In the genomic region with DNA sequence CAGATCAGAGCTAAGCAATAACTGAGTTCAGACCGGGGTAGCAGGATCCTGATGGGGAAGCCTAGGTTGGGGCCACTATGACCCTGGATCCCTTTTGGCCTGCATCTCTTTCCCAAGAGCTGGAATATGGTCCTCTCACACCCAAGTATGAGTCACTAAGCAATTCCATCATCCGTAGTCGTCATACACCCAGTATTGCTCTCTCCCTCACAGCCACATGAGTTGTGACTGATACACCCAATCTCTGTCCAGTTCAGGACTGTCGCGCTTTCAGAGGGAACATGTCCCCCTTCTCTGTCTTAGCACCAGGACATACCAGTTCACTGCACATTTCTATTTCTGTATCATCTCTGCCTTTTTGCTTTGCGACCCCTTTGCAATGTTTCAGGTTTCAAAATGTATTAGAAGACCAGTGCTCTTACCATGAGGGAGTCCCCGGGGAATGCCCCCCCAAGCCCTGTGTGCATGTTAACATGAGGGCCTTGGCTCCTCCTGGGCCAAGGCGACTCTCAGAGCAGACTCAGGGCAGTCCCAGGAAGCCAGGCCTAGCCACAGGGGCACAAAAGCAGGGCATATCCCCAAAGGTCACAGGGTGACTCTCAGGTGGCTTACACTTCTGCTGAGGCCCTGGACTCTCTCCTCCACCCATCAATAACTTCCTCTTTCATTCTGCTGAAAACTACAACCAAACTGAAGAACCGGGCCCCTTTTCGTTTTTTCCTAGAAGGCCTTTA, we compare ENCODE assay signal across 12 cellular contexts.
DNase-seq lines count a peak whose midpoint lies in the region; ATAC-seq, FAIRE-seq and TF ChIP-seq lines count a peak whose summit lies in the region.
"Had no signal": no experiment of that assay in that cellular context is flagged by ENCODE, and none has a peak within 500 bp of the region (broad histone marks: within the 10 kb centered on the region; RNA-seq: fewer than 3 reads in every experiment).

No MANE protein-coding gene starts in this region.

- no peak overlapping the region for H3K4me3 Mint-ChIP-seq in activated naive CD4-positive, alpha-beta T cell treated with anti-CD3 and anti-CD28 coated beads for 36 hours

- H3K4me1 ChIP-seq in K562 (replicated peaks in 1 of 2; ENCODE audit: control insufficient read depth in 2 of 2, insufficient read depth in 2 of 2, low read length in 2 of 2) = peaks cover 0 to 11% of the 10 kb centered on the region in 2 experiments; a peak in 3 of 5 replicates

- H3K27ac Mint-ChIP-seq in activated naive CD4-positive, alpha-beta T cell treated with anti-CD3 and anti-CD28 coated beads for 36 hours = peak overlapping the region; percentile 48

- H3K27ac ChIP-seq in K562 (ENCODE audit: extremely low read depth, low read depth, low read length) = no peak overlapping the region
- H3K27ac ChIP-seq: C4-2B, esophagus muscularis mucosa had no signal

- no peak for TF ChIP-seq RAD21 in K562 (CRISPR knock-in tag; conservative IDR thresholded peaks at IDR 0.05 in 1 of 2, IDR thresholded peaks at IDR 0.05 in 1 of 2)

- no peak for TF ChIP-seq EP300 in K562 (IDR thresholded peaks at IDR 0.05; ENCODE audit: low read length)

- peaks cover 53% of the 10 kb centered on the region for H3K4me1 Mint-ChIP-seq in activated naive CD4-positive, alpha-beta T cell treated with anti-CD3 and anti-CD28 coated beads for 36 hours (ENCODE audit: low read depth)

- no peaks in the 10 kb centered on the region for H4K20me1 ChIP-seq in K562 (replicated peaks; ENCODE audit: control insufficient read depth, insufficient read depth, low read length)

- CTCF ChIA-PET in activated naive CD4-positive, alpha-beta T cell treated with anti-CD3 and anti-CD28 coated beads for 36 hours (lab: Charles Lee) = interaction anchor here (0.6 to 1.6 kb wide), 2 partner anchors 9 to 585 kb away, joined by 3 to 5 read pairs; no protein-coding TSS in a partner anchor
- CTCF ChIA-PET in K562 (lab: Yijun Ruan, JAX; ENCODE audit: low intra/inter-chr PET ratio) (interaction anchor here (0.6 kb wide), 1 partner anchor 410 kb away, joined by 5 read pairs; no protein-coding TSS in a partner anchor), HEK293T (lab: Yijun Ruan, JAX) (no interaction called here)

- no peak overlapping the region for H3K4me2 ChIP-seq in K562 (ENCODE audit: insufficient read depth, low read length)

- no peak overlapping the region for H3K4me3 ChIP-seq in K562
- H3K4me3 ChIP-seq: esophagus muscularis mucosa had no signal

- POLR2A ChIA-PET in K562 (lab: Yijun Ruan, JAX) = interaction anchor here (0.8 to 1.2 kb wide), 2 partner anchors 15 to 173 kb away, joined by 3 read pairs; no protein-coding TSS in a partner anchor
- POLR2A ChIA-PET in HEK293T (lab: Yijun Ruan, JAX) = no interaction called here

- H3K79me2 ChIP-seq in K562 (ENCODE audit: control insufficient read depth, insufficient read depth, low read length) = no peaks in the 10 kb centered on the region

- 22% methylated on average over 10 of the region's 10 CpGs for WGBS in K562 (ENCODE audit: insufficient coverage, low coverage, missing lambda C conversion rate)

- in situ Hi-C loops in K562 (cut with MboI) = no loop called here

- H3K9me1 ChIP-seq in K562 (ENCODE audit: control insufficient read depth, insufficient read depth, low read length) = no peaks in the 10 kb centered on the region

- no peak for TF ChIP-seq CTCF in K562 (IDR thresholded peaks at IDR 0.05 in 2 of 3, conservative IDR thresholded peaks at IDR 0.05 in 1 of 3; ENCODE audit: insufficient read depth in 2 of 3, low read depth in 1 of 3, low read length in 3 of 3)

- TF ChIP-seq POLR2A in K562 (conservative IDR thresholded peaks at IDR 0.05) = no peak

- no peaks in the 10 kb centered on the region for H3K9me3 ChIP-seq in K562 (replicated peaks; ENCODE audit: control insufficient read depth, insufficient read depth, low read depth, low read length)
- H3K9me3 ChIP-seq: esophagus muscularis mucosa had no signal

- H3K27me3 Mint-ChIP-seq in activated naive CD4-positive, alpha-beta T cell treated with anti-CD3 and anti-CD28 coated beads for 36 hours (ENCODE audit: low read depth) = no peaks in the 10 kb centered on the region

- no TSS peak for BruUV-seq in K562 (replicated peaks; lab: Mats Ljungman, UMichigan)

- DNase-seq in activated naive CD4-positive, alpha-beta T cell treated with anti-CD3 and anti-CD28 coated beads for 36 hours = peak; percentile 66
- no peak for DNase-seq in activated naive CD4-positive, alpha-beta T cell treated with Interleukin-2 at 50 U/mL for 16 hours
- DNase-seq in K562 (ENCODE audit: extremely low read depth in 1 of 4, low spot score in 3 of 4) (no peak), HEK293T (ENCODE audit: extremely low spot score) (no peak)
- DNase-seq in stimulated activated naive CD8-positive, alpha-beta T cell treated with anti-CD3 and anti-CD28 coated beads, Interleukin-15, Interleukin-2, amounts not matched to agents 100 U/mL and 50 U/mL, for 24 hours = peak; percentile 72
- DNase-seq: activated gamma-delta T cell treated with Interleukin-2 at 50 U/mL for 16 hours; stimulated activated CD4-positive, alpha-beta T cell treated with anti-CD3 and anti-CD28 coated beads, Interleukin-2, amount 100 ng/mL, for 48 hours had no signal

- H3K36me3 Mint-ChIP-seq in activated naive CD4-positive, alpha-beta T cell treated with anti-CD3 and anti-CD28 coated beads for 36 hours (ENCODE audit: low read depth) = no peaks in the 10 kb centered on the region

- no peaks in the 10 kb centered on the region for H3K36me3 ChIP-seq in K562 (ENCODE audit: control insufficient read depth, insufficient read depth, low read length)

- no peaks in the 10 kb centered on the region for H3K9me3 Mint-ChIP-seq in activated naive CD4-positive, alpha-beta T cell treated with anti-CD3 and anti-CD28 coated beads for 36 hours

- peaks cover 11 to 32% of the 10 kb centered on the region in 2 experiments for H3K27me3 ChIP-seq in K562 (ENCODE audit: control insufficient read depth in 2 of 2, insufficient read depth in 2 of 2, low read length in 2 of 2)
- H3K27me3 ChIP-seq: esophagus muscularis mucosa had no signal

- intact Hi-C loops in activated naive CD4-positive, alpha-beta T cell treated with anti-CD3 and anti-CD28 coated beads for 36 hours (cut with micrococcal nuclease) = no loop called here
- intact Hi-C loops in K562 (cut with micrococcal nuclease) = no loop called here

- H2AFZ ChIP-seq in K562 (ENCODE audit: low read depth, low read length) = no peak overlapping the region

- ATAC-seq in HG03558 (IDR thresholded peaks at IDR 0.05; ENCODE audit: extremely low read depth, unreplicated experiment) (peak; percentile 36), K562 (peak; percentile 11; the same call in 2 of the 3 replicates), GM21528 (IDR thresholded peaks at IDR 0.05; ENCODE audit: low FRiP score, unreplicated experiment) (no peak), HG03025 (IDR thresholded peaks at IDR 0.05; ENCODE audit: low FRiP score, unreplicated experiment) (no peak)
- peak; percentile 91 for ATAC-seq in stimulated activated naive CD8-positive, alpha-beta T cell treated with anti-CD3 and anti-CD28 coated beads, Interleukin-15, Interleukin-2, amounts not matched to agents 100 U/mL and 50 U/mL, for 24 hours

- FAIRE-seq in K562 (lab: Jason Lieb, UNC) = no peak

- no peak overlapping the region for H3K9ac ChIP-seq in K562 (ENCODE audit: insufficient read depth in 1 of 2, low read depth in 2 of 2, low read length in 2 of 2)

TF ChIP-seq in K562, 482 proteins besides CTCF, POLR2A, EP300 and RAD21 (continues in another document):
- no peak for TF ChIP-seq POLR3G (IDR thresholded peaks at IDR 0.05; ENCODE audit: extremely low read depth, insufficient read length, insufficient replicate concordance)
- no peak for TF ChIP-seq ZKSCAN8 (CRISPR knock-in tag; IDR thresholded peaks at IDR 0.05)
- no peak for TF ChIP-seq NFATC3 (IDR thresholded peaks at IDR 0.05)
- TF ChIP-seq NBN (IDR thresholded peaks at IDR 0.05; ENCODE audit: low read depth) = no peak
- no peak for TF ChIP-seq KAT2B (IDR thresholded peaks at IDR 0.05; ENCODE audit: low read depth, low read length)
- TF ChIP-seq CHD1 (IDR thresholded peaks at IDR 0.05; ENCODE audit: low read length) = no peak
- TF ChIP-seq JUND (IDR thresholded peaks at IDR 0.05; ENCODE audit: borderline replicate concordance, low read depth, low read length) = peak; percentile 18; the same call in 1 of the 2 replicates
- no peak for TF ChIP-seq JUND (tag; IDR thresholded peaks at IDR 0.05; ENCODE audit: borderline replicate concordance, low read depth, low read length)
- 0 out of 2 replicates have a peak, but pooled peaks have one; percentile 21 for TF ChIP-seq CREM (IDR thresholded peaks at IDR 0.05; ENCODE audit: low read depth)
- no peak for TF ChIP-seq ZNF584 (CRISPR knock-in tag; IDR thresholded peaks at IDR 0.05; ENCODE audit: low read depth)
- no peak for TF ChIP-seq TEAD2 (tag; IDR thresholded peaks at IDR 0.05)
- TF ChIP-seq ZNF780A (CRISPR knock-in tag; IDR thresholded peaks at IDR 0.05) = no peak

TF ChIP-seq in HEK293T, 16 proteins besides CTCF, POLR2A, EP300 and RAD21:
- TF ChIP-seq SP1 (IDR thresholded peaks at IDR 0.05) = no peak

Comparison
In these comparisons a context has a peak if more than half of its experiments do, and no peak if none do; other contexts are left out.
1. DNase-seq: peak in activated naive CD4-positive, alpha-beta T cell treated with anti-CD3 and anti-CD28 coated beads for 36 hours (single experiment) and stimulated activated naive CD8-positive, alpha-beta T cell treated with anti-CD3 and anti-CD28 coated beads, Interleukin-15, Interleukin-2, amounts not matched to agents 100 U/mL and 50 U/mL, for 24 hours (single experiment); none in activated naive CD4-positive, alpha-beta T cell treated with Interleukin-2 at 50 U/mL for 16 hours (single experiment), K562 (0 of 4) and HEK293T (single experiment).
2. ATAC-seq: peak in HG03558 (single experiment), K562 (single experiment) and stimulated activated naive CD8-positive, alpha-beta T cell treated with anti-CD3 and anti-CD28 coated beads, Interleukin-15, Interleukin-2, amounts not matched to agents 100 U/mL and 50 U/mL, for 24 hours (single experiment); none in GM21528 (single experiment) and HG03025 (single experiment).